Comparison of ENCODE assay signal across 9 cellular contexts in genomic region chr2:219244789-219245147, GRCh38. TPM values are rescaled to one million over a fixed set of nuclear protein-coding genes. Genes with fewer than 3 reads are reported as not detected.
DNase-seq lines count a peak whose midpoint lies in the region; ATAC-seq and TF ChIP-seq lines count a peak whose summit lies in the region.
"Had no signal": no experiment of that assay in that cellular context is flagged by ENCODE, and none has a peak within 500 bp of the region (broad histone marks: within the 10 kb centered on the region; RNA-seq: fewer than 3 reads in every experiment).

No MANE protein-coding gene starts in this region.

- H3K27me3 ChIP-seq in BE2C (no peaks in the 10 kb centered on the region), MG63 (no peaks in the 10 kb centered on the region), duodenal mucosa (ENCODE audit: control insufficient read depth in 1 of 2, insufficient read depth in 2 of 2, low read length in 2 of 2) (no peaks in the 10 kb centered on the region)

- H3K36me3 Mint-ChIP-seq in nephron progenitor cell (ENCODE audit: low read depth): peaks cover 8% of the 10 kb centered on the region

- H3K4me3 ChIP-seq in BE2C (ENCODE audit: low read depth, low read length) (peak overlapping the region; percentile 95), MG63 (peak overlapping the region; percentile 90), duodenal mucosa (ENCODE audit: low read depth in 1 of 2, low read length in 2 of 2) (peak overlapping the region; percentile 71 to 87)

- peak overlapping the region; percentile 68 to 95 for H3K9ac ChIP-seq in duodenal mucosa (ENCODE audit: low read depth in 1 of 2, low read length in 2 of 2)

- H3K4me3 Mint-ChIP-seq in nephron progenitor cell: peak overlapping the region; percentile 96

- no peaks in the 10 kb centered on the region for H3K9me3 ChIP-seq in BE2C
- H3K9me3 ChIP-seq in MG63: no peaks in the 10 kb centered on the region
- H3K9me3 ChIP-seq in duodenal mucosa (ENCODE audit: control insufficient read depth in 1 of 2, low read length in 2 of 2): no peaks in the 10 kb centered on the region

- H3K27ac Mint-ChIP-seq in nephron progenitor cell: peak overlapping the region; percentile 79

- peaks cover 5% of the 10 kb centered on the region for H3K27me3 Mint-ChIP-seq in nephron progenitor cell (ENCODE audit: low read depth, poor library complexity)

- H3K4me1 ChIP-seq in BE2C (peaks cover 10% of the 10 kb centered on the region), duodenal mucosa (ENCODE audit: control insufficient read depth in 1 of 2, insufficient read depth in 2 of 2, low read length in 2 of 2) (peaks cover 54 to 55% of the 10 kb centered on the region in 2 donors)

- TF ChIP-seq CTCF in BE2C (IDR thresholded peaks at IDR 0.05; ENCODE audit: low read depth, low read length): 0 out of 2 replicates have a peak, but pooled peaks have one; percentile 14
- TF ChIP-seq CTCF in nephron progenitor cell (IDR thresholded peaks at IDR 0.05): no peak

- peak overlapping the region; percentile 90 for H3K27ac ChIP-seq in duodenal mucosa (ENCODE audit: low read depth, low read length)

- ATAC-seq in HG02938 (IDR thresholded peaks at IDR 0.05; ENCODE audit: unreplicated experiment) (no peak), HG02798 (IDR thresholded peaks at IDR 0.05; ENCODE audit: poor library complexity, unreplicated experiment) (no peak)

- H3K36me3 ChIP-seq in BE2C: no peaks in the 10 kb centered on the region
- peaks cover 18% of the 10 kb centered on the region for H3K36me3 ChIP-seq in MG63
- H3K36me3 ChIP-seq in duodenal mucosa (ENCODE audit: control insufficient read depth in 1 of 2, insufficient read depth in 2 of 2, low read length in 2 of 2): peaks cover 7 to 15% of the 10 kb centered on the region in 2 donors

- no peaks in the 10 kb centered on the region for H3K9me3 Mint-ChIP-seq in nephron progenitor cell

- DNase-seq in BE2C (no peak), MG63 (no peak), nephron progenitor cell (no peak), NCI-H2107 treated with DMSO at 0.1 percent for 48 hours (lab: John Stamatoyannopoulos, UW; ENCODE audit: unreplicated experiment) (no peak), EL (no peak)

- peaks cover 55% of the 10 kb centered on the region for H3K4me1 Mint-ChIP-seq in nephron progenitor cell

RNA-seq across cellular contexts. Expression of gene GLB1L, which starts 0.5 kb away (rescaled TPM):
- 9.1 TPM for polyA plus RNA-seq in BE2C (2012; ENCODE audit: insufficient read depth, insufficient read length, low read depth)
- 2.3 and 13.0 TPM in 2 replicates for total RNA-seq in MG63 (2014; rRNA removed; shearing (Covaris generic); ENCODE audit: low replicate concordance)

RNA-seq across cellular contexts. Expression of gene STK16, which starts 0.5 kb away (rescaled TPM):
- 130 TPM for polyA plus RNA-seq in BE2C (2012; ENCODE audit: insufficient read depth, insufficient read length, low read depth)
- total RNA-seq in MG63 (2014; rRNA removed; shearing (Covaris generic); ENCODE audit: low replicate concordance): 14.4 and 26.0 TPM in 2 replicates

RNA-seq across cellular contexts. Expression of gene TUBA4B, which starts 8.3 kb away (rescaled TPM):
- 0.37 TPM for polyA plus RNA-seq in BE2C (2012; ENCODE audit: insufficient read depth, insufficient read length, low read depth)
- total RNA-seq in MG63 (2014; rRNA removed; shearing (Covaris generic); ENCODE audit: low replicate concordance): not detected in 2 replicates
- total RNA-seq: left colon had no signal

RNA-seq across cellular contexts. Expression of gene TUBA4A, which starts 8.9 kb away (rescaled TPM):
- polyA plus RNA-seq in BE2C (2012; ENCODE audit: insufficient read depth, insufficient read length, low read depth): 24.7 TPM
- total RNA-seq in MG63 (2014; rRNA removed; shearing (Covaris generic); ENCODE audit: low replicate concordance): 3.1 and 7.7 TPM in 2 replicates

RNA-seq across cellular contexts. Expression of gene ANKZF1, which starts 15.2 kb away (rescaled TPM):
- 67.7 TPM for polyA plus RNA-seq in BE2C (2012; ENCODE audit: insufficient read depth, insufficient read length, low read depth)
- total RNA-seq in MG63 (2014; rRNA removed; shearing (Covaris generic); ENCODE audit: low replicate concordance): 21.3 and 23.4 TPM in 2 replicates
